8 cellular contexts compared by ENCODE assay signal in the genomic region with DNA sequence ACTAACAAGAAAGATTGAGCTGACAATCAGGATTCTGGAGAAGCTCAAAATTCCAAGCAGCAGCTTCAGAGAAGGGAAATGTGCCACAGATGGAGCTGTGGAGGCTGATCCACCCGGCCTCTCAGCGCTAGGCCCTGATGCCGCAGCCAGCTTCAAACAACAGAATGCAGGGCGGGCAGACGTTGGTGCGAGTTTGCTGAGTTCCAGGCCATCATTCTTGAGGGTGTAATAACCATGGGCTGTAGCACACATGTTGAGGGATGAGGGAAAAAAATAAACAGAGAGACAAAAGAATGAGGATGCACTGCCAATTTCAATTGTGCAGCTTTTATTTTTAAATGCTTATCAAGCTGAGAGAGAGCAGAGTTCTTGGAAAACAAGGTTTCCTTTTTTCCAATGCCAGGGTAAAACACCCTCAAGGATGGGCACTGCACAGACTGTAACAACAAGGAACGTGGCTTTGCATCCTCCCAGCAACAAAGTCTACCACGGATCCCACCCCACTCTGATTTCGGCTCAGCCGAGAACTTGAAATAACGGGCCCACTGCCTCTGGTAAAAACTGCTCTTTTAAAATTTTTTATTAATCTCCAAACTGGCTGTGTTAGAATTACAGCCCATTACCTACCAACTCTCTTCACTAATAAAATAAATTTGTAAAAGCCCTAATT.
DNase-seq lines count a peak whose midpoint lies in the region; ATAC-seq and TF ChIP-seq lines count a peak whose summit lies in the region.

No MANE protein-coding gene starts in this region.

- H3K9me3 ChIP-seq in DND-41 (ENCODE audit: insufficient read depth, low read length, severe bottlenecking) = no peaks in the 10 kb centered on the region
- no peaks in the 10 kb centered on the region for H3K9me3 ChIP-seq in cardiac muscle cell (ENCODE audit: low read depth)
- H3K9me3 ChIP-seq in mammary epithelial cell (replicated peaks; ENCODE audit: insufficient read depth, low read length) = no peaks in the 10 kb centered on the region

- CTCF ChIA-PET in mammary epithelial cell (lab: Charles Lee; ENCODE audit: low non-redundant PET) = no interaction called here

- no peak overlapping the region for H3K4me3 ChIP-seq in DND-41 (ENCODE audit: low read depth in 1 of 2, low read length in 2 of 2)
- no peak overlapping the region for H3K4me3 ChIP-seq in cardiac muscle cell
- no peak overlapping the region for H3K4me3 ChIP-seq in mammary epithelial cell (replicated peaks in 1 of 3; ENCODE audit: insufficient read depth in 1 of 3, low read depth in 2 of 3, low read length in 3 of 3)

- H3K27me3 ChIP-seq in DND-41 (ENCODE audit: insufficient read depth, low read length, poor library complexity) (no peaks in the 10 kb centered on the region), cardiac muscle cell (no peaks in the 10 kb centered on the region), mammary epithelial cell (ENCODE audit: insufficient read depth, low read length) (no peaks in the 10 kb centered on the region)

- H3K9ac ChIP-seq in DND-41 (ENCODE audit: low read depth, low read length) = no peak overlapping the region
- no peak overlapping the region for H3K9ac ChIP-seq in mammary epithelial cell (ENCODE audit: insufficient read depth, low read length)

- DNase-seq in DND-41 (no peak), cardiac muscle cell (ENCODE audit: low read depth in 1 of 2, low spot score in 1 of 2) (peak in 1 of 2 donors; percentile 51), sciatic nerve (ENCODE audit: low spot score) (no peak), OCI-M2 (lab: John Stamatoyannopoulos, UW; ENCODE audit: unreplicated experiment) (no peak), mammary epithelial cell (no peak)
- no peak for DNase-seq in activated T-helper 1 cell treated with anti-CD3 and anti-CD28 coated beads, Interleukin-12 subunit alpha, Interleukin-12 subunit beta, Interleukin-2, Interleukin-4 antibody, amounts not matched to agents 30 ng/mL and 10 ng/mL and 1 ng/mL, durations not matched to agents 14 hours and 24 hours and 36 hours (ENCODE audit: low spot score)
- DNase-seq in activated CD4-positive, CD25-positive, alpha-beta regulatory T cell (lab: John Stamatoyannopoulos, UW) = no peak

- no peaks in the 10 kb centered on the region for H3K9me3 Mint-ChIP-seq in activated T-helper 1 cell treated with anti-CD3 and anti-CD28 coated beads, Interleukin-12 subunit alpha, Interleukin-12 subunit beta, Interleukin-2, Interleukin-4 antibody, amounts not matched to agents 30 ng/mL and 10 ng/mL and 1 ng/mL, durations not matched to agents 14 hours and 24 hours and 36 hours

- H3K36me3 Mint-ChIP-seq in activated T-helper 1 cell treated with anti-CD3 and anti-CD28 coated beads, Interleukin-12 subunit alpha, Interleukin-12 subunit beta, Interleukin-2, Interleukin-4 antibody, amounts not matched to agents 30 ng/mL and 10 ng/mL and 1 ng/mL, durations not matched to agents 14 hours and 24 hours and 36 hours (ENCODE audit: low read depth) = peaks cover 17% of the 10 kb centered on the region

- no peak overlapping the region for H2AFZ ChIP-seq in DND-41 (ENCODE audit: low read depth, low read length)
- no peak overlapping the region for H2AFZ ChIP-seq in mammary epithelial cell (ENCODE audit: low read depth, low read length)

- TF ChIP-seq CTCF in DND-41 (IDR thresholded peaks at IDR 0.05; ENCODE audit: borderline replicate concordance, extremely low read depth, low read length, poor library complexity, severe bottlenecking) = no peak
- TF ChIP-seq CTCF in cardiac muscle cell (IDR thresholded peaks at IDR 0.05; ENCODE audit: low read depth, low read length) = no peak
- TF ChIP-seq CTCF in mammary epithelial cell (conservative IDR thresholded peaks at IDR 0.05 in 1 of 2, IDR thresholded peaks at IDR 0.05 in 1 of 2; ENCODE audit: extremely low read depth in 1 of 2, insufficient read depth in 1 of 2, low read depth in 1 of 2, low read length in 2 of 2) = no peak

- H3K36me3 ChIP-seq in DND-41 (ENCODE audit: insufficient read depth, low read length) (peaks cover 34% of the 10 kb centered on the region), cardiac muscle cell (no peaks in the 10 kb centered on the region), mammary epithelial cell (ENCODE audit: insufficient read depth, low read length) (peaks cover 2% of the 10 kb centered on the region)

- H3K27ac Mint-ChIP-seq in activated T-helper 1 cell treated with anti-CD3 and anti-CD28 coated beads, Interleukin-12 subunit alpha, Interleukin-12 subunit beta, Interleukin-2, Interleukin-4 antibody, amounts not matched to agents 30 ng/mL and 10 ng/mL and 1 ng/mL, durations not matched to agents 14 hours and 24 hours and 36 hours = peak overlapping the region; percentile 96

- dilution Hi-C loops in mammary epithelial cell (cut with HindIII; ENCODE audit: low sequenced_read_pairs) = no loop called here

- ATAC-seq in DND-41 (ENCODE audit: insufficient read depth, low read depth) = no peak
- peak; percentile 4 for ATAC-seq in sciatic nerve
- ATAC-seq in HG03175 (IDR thresholded peaks at IDR 0.05; ENCODE audit: unreplicated experiment) = no peak

- H3K27ac ChIP-seq in DND-41 (ENCODE audit: low read length) (peak overlapping the region; percentile 19; the same call in 1 of the 2 replicates), cardiac muscle cell (peak overlapping the region; percentile 96), mammary epithelial cell (ENCODE audit: insufficient read depth, low read depth, low read length) (no peak overlapping the region)

- H3K4me3 Mint-ChIP-seq in activated T-helper 1 cell treated with anti-CD3 and anti-CD28 coated beads, Interleukin-12 subunit alpha, Interleukin-12 subunit beta, Interleukin-2, Interleukin-4 antibody, amounts not matched to agents 30 ng/mL and 10 ng/mL and 1 ng/mL, durations not matched to agents 14 hours and 24 hours and 36 hours = peak overlapping the region; percentile 80

- H3K4me2 ChIP-seq in DND-41 (ENCODE audit: insufficient read depth, low read length) (no peak overlapping the region), mammary epithelial cell (ENCODE audit: insufficient read depth, low read depth, low read length) (no peak overlapping the region)

- H3K4me1 ChIP-seq in DND-41 (ENCODE audit: insufficient read depth, low read length) (peaks cover 40% of the 10 kb centered on the region), cardiac muscle cell (ENCODE audit: low read depth) (peaks cover 58% of the 10 kb centered on the region), mammary epithelial cell (ENCODE audit: insufficient read depth, low read length) (peaks cover 9% of the 10 kb centered on the region)

- no TSS peak for BruUV-seq in mammary epithelial cell (replicated peaks; lab: Mats Ljungman, UMichigan)

- H3K27me3 Mint-ChIP-seq in activated T-helper 1 cell treated with anti-CD3 and anti-CD28 coated beads, Interleukin-12 subunit alpha, Interleukin-12 subunit beta, Interleukin-2, Interleukin-4 antibody, amounts not matched to agents 30 ng/mL and 10 ng/mL and 1 ng/mL, durations not matched to agents 14 hours and 24 hours and 36 hours (ENCODE audit: insufficient read depth) = no peaks in the 10 kb centered on the region

- peaks cover 48% of the 10 kb centered on the region for H3K79me2 ChIP-seq in DND-41 (ENCODE audit: insufficient read depth, low read length)
- H3K79me2 ChIP-seq in mammary epithelial cell (ENCODE audit: insufficient read depth, low read length) = peaks cover 3% of the 10 kb centered on the region

- peaks cover 64% of the 10 kb centered on the region for H3K4me1 Mint-ChIP-seq in activated T-helper 1 cell treated with anti-CD3 and anti-CD28 coated beads, Interleukin-12 subunit alpha, Interleukin-12 subunit beta, Interleukin-2, Interleukin-4 antibody, amounts not matched to agents 30 ng/mL and 10 ng/mL and 1 ng/mL, durations not matched to agents 14 hours and 24 hours and 36 hours (ENCODE audit: low read depth)

- intact Hi-C loops in activated T-helper 1 cell treated with anti-CD3 and anti-CD28 coated beads, Interleukin-12 subunit alpha, Interleukin-12 subunit beta, Interleukin-2, Interleukin-4 antibody, amounts not matched to agents 30 ng/mL and 10 ng/mL and 1 ng/mL, durations not matched to agents 14 hours and 24 hours and 36 hours (cut with micrococcal nuclease) = no loop called here
- intact Hi-C loops in sciatic nerve (cut with DNase I) (no loop called here), mammary epithelial cell (cut with micrococcal nuclease) (no loop called here)

- H4K20me1 ChIP-seq in DND-41 (ENCODE audit: insufficient read depth, low read length) (no peaks in the 10 kb centered on the region), mammary epithelial cell (ENCODE audit: insufficient read depth, low read length) (no peaks in the 10 kb centered on the region)

- 75% methylated on average over 11 of the region's 11 CpGs for WGBS in mammary epithelial cell (ENCODE audit: low coverage, missing lambda C conversion rate)

- in situ Hi-C loops in mammary epithelial cell (cut with MboI; ENCODE audit: low sequenced_read_pairs in 2 of 2) = no loop called here
